3 cellular contexts compared by ENCODE assay signal in genomic region chr11:129800162-129800561, GRCh38. TPM values are rescaled to one million over a fixed set of nuclear protein-coding genes. Genes with fewer than 3 reads are reported as not detected.
"Had no signal": no experiment of that assay in that cellular context is flagged by ENCODE, and none has a peak within 500 bp of the region (broad histone marks: within the 10 kb centered on the region; RNA-seq: fewer than 3 reads in every experiment).

No MANE protein-coding gene starts in this region.

RNA-seq across cellular contexts. Expression of gene TMEM45B, which starts 15.5 kb away (rescaled TPM):
- total RNA-seq: subcutaneous adipose tissue, thoracic aorta, tibial nerve had no signal
